In genomic region chr15:68647361-68647760, GRCh38 we compare ENCODE assay signal across 7 cellular contexts.
DNase-seq lines count a peak whose midpoint lies in the region; ATAC-seq and TF ChIP-seq lines count a peak whose summit lies in the region.
"Not testable (repeated sequence)": the region's sequence is repeated elsewhere in the genome, so short reads cannot be mapped to it uniquely, and the experiment has no call there.

No MANE protein-coding gene starts in this region.

- not testable (repeated sequence) for H3K27me3 Mint-ChIP-seq in endodermal cell (ENCODE audit: insufficient read depth); nephron (ENCODE audit: low read depth)

- not testable (repeated sequence) for H3K27ac Mint-ChIP-seq in endodermal cell
- peak overlapping the region in 2 of 3 experiments; percentile 78 to 86 for H3K27ac Mint-ChIP-seq in nephron

- H3K9ac ChIP-seq in endodermal cell (ENCODE audit: extremely low read depth, low read length, poor library complexity, severe bottlenecking): not testable (repeated sequence)
- H3K9ac ChIP-seq in mesenchymal stem cell (ENCODE audit: low read length): peak overlapping the region; percentile 15

- H3K36me3 Mint-ChIP-seq in endodermal cell (ENCODE audit: low read depth); nephron (ENCODE audit: low read depth): not testable (repeated sequence)

- not testable (repeated sequence) for H3K36me3 ChIP-seq in RWPE2 (ENCODE audit: low read depth); endodermal cell (ENCODE audit: control insufficient read depth, insufficient read depth, low read length); upper lobe of right lung
- peaks cover 13 to 42% of the 10 kb centered on the region in 2 experiments for H3K36me3 ChIP-seq in mesenchymal stem cell (ENCODE audit: control insufficient read depth in 1 of 2, insufficient read depth in 2 of 2, low read depth in 1 of 2, low read length in 2 of 2)

- not testable (repeated sequence) for H4K8ac ChIP-seq in mesenchymal stem cell (ENCODE audit: low read length)

- H3K79me1 ChIP-seq in mesenchymal stem cell (replicated peaks; ENCODE audit: low read length, poor library complexity, severe bottlenecking): peaks cover 17% of the 10 kb centered on the region

- H2BK120ac ChIP-seq in mesenchymal stem cell (ENCODE audit: low read depth, low read length): not testable (repeated sequence)

- not testable (repeated sequence) for H2BK5ac ChIP-seq in mesenchymal stem cell (ENCODE audit: low read depth, low read length, poor library complexity, severe bottlenecking)

- H3K4me1 ChIP-seq in RWPE2 (ENCODE audit: insufficient read depth, poor library complexity, severe bottlenecking); endodermal cell (ENCODE audit: control insufficient read depth, insufficient read depth, low read length); upper lobe of right lung: not testable (repeated sequence)
- H3K4me1 ChIP-seq in mesenchymal stem cell (ENCODE audit: control insufficient read depth, insufficient read depth, low read depth, low read length): peaks cover 23% of the 10 kb centered on the region

- not testable (repeated sequence) for H3K4me3 ChIP-seq in RWPE2 (ENCODE audit: severe bottlenecking); endodermal cell (ENCODE audit: low read length); mesenchymal stem cell (ENCODE audit: insufficient read depth in 1 of 2, low read depth in 1 of 2, low read length in 2 of 2); upper lobe of right lung

- H3K4me1 Mint-ChIP-seq in endodermal cell (peaks cover 15% of the 10 kb centered on the region), nephron (peaks cover 40% of the 10 kb centered on the region)

- H3K4ac ChIP-seq in mesenchymal stem cell (ENCODE audit: low read depth in 1 of 2, low read length in 2 of 2): not testable (repeated sequence)

- intact Hi-C loops in sciatic nerve (cut with DNase I); upper lobe of right lung (cut with DNase I): not testable (repeated sequence)

- DNase-seq in RWPE2 (ENCODE audit: low spot score) (peak; percentile 11), endodermal cell (peak; percentile 10), sciatic nerve (ENCODE audit: low spot score) (peak; percentile 22), upper lobe of right lung (peak; percentile 22)
- DNase-seq in caudate nucleus (lab: John Stamatoyannopoulos, UW); mesenchymal stem cell: not testable (repeated sequence)

- not testable (repeated sequence) for H2AFZ ChIP-seq in mesenchymal stem cell (ENCODE audit: low read depth, low read length)

- not testable (repeated sequence) for H2BK12ac ChIP-seq in mesenchymal stem cell (ENCODE audit: low read length in 2 of 2)

- not testable (repeated sequence) for H4K91ac ChIP-seq in mesenchymal stem cell (ENCODE audit: low read length)

- WGBS in endodermal cell (ENCODE audit: insufficient coverage in 1 of 2, insufficient read length in 1 of 2), 2 experiments: 91 to 99% methylated on average over 9 to 13 of the region's 13 CpGs
- WGBS in mesenchymal stem cell: 97% methylated on average over 12 of the region's 13 CpGs

- not testable (repeated sequence) for H3K4me3 Mint-ChIP-seq in endodermal cell, nephron

- H3K9me3 ChIP-seq in RWPE2 (ENCODE audit: severe bottlenecking); endodermal cell (ENCODE audit: control insufficient read depth, low read length); mesenchymal stem cell (ENCODE audit: control insufficient read depth, low read length); upper lobe of right lung: not testable (repeated sequence)

- not testable (repeated sequence) for H3K27ac ChIP-seq in RWPE2 (ENCODE audit: poor library complexity, severe bottlenecking); endodermal cell (ENCODE audit: low read depth, low read length); mesenchymal stem cell (ENCODE audit: low read length, poor library complexity, severe bottlenecking); upper lobe of right lung
- H3K27ac ChIP-seq in caudate nucleus (ENCODE audit: low read depth, low read length): peak overlapping the region; percentile 92

- not testable (repeated sequence) for H3K9me3 Mint-ChIP-seq in endodermal cell, nephron

- not testable (repeated sequence) for H3K27me3 ChIP-seq in RWPE2 (ENCODE audit: insufficient read depth, poor library complexity, severe bottlenecking); endodermal cell (ENCODE audit: control insufficient read depth, insufficient read depth, low read length, poor library complexity, severe bottlenecking); mesenchymal stem cell (ENCODE audit: control insufficient read depth in 1 of 2, insufficient read depth in 1 of 2, low read length in 2 of 2); upper lobe of right lung

- not testable (repeated sequence) for H3K18ac ChIP-seq in mesenchymal stem cell (ENCODE audit: low read depth in 1 of 2, low read length in 2 of 2)

- not testable (repeated sequence) for H3K4me2 ChIP-seq in mesenchymal stem cell (ENCODE audit: low read length, poor library complexity, severe bottlenecking)

- ATAC-seq in RWPE2 (ENCODE audit: low read depth); sciatic nerve; upper lobe of right lung: not testable (repeated sequence)

- H3K23ac ChIP-seq in mesenchymal stem cell (ENCODE audit: low read length in 2 of 2): not testable (repeated sequence)

- H2BK15ac ChIP-seq in mesenchymal stem cell (ENCODE audit: low read depth, poor library complexity, severe bottlenecking): not testable (repeated sequence)

- TF ChIP-seq CTCF in RWPE2 (IDR thresholded peaks at IDR 0.05; ENCODE audit: poor library complexity, severe bottlenecking); endodermal cell (conservative IDR thresholded peaks at IDR 0.05); nephron (IDR thresholded peaks at IDR 0.05; ENCODE audit: unreplicated experiment in 3 of 3); upper lobe of right lung (IDR thresholded peaks at IDR 0.05): not testable (repeated sequence)

- H2AK5ac ChIP-seq in mesenchymal stem cell (ENCODE audit: low read length, severe bottlenecking): not testable (repeated sequence)

- not testable (repeated sequence) for H3K14ac ChIP-seq in mesenchymal stem cell (ENCODE audit: low read length in 2 of 2)
